12 cellular contexts compared by ENCODE assay signal in the genomic region with DNA sequence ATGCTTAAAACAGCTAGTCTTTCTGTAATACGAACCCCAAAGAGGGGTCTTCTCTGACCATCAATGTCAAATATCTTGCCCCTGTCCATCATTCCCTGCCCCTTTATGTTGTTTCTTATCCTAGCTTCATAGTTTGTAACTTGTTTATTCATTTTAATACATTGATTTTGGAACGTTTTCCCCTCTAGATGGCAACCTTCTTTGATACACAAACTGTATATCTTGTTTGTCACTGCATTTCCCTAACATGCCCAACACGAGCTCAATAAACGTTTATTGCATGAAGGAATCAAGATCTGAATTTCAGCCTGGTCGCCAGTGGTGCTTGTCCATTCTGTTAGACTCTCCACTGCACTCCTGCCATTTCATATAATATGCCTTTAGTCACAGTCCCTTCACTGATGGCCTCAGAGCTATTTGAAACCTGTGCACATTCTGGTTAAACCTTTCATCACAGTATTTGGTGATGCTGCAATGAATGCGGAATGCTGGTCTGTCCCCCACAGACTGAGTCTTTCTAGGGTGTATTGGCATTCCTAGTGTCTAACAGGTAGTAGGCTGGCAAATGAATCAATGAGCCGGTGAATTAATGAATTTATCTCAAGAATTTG. TPM values are rescaled to one million over a fixed set of nuclear protein-coding genes. Genes with fewer than 3 reads are reported as not detected.
DNase-seq lines count a peak whose midpoint lies in the region; ATAC-seq, FAIRE-seq and TF ChIP-seq lines count a peak whose summit lies in the region.
"Had no signal": no experiment of that assay in that cellular context is flagged by ENCODE, and none has a peak within 500 bp of the region (broad histone marks: within the 10 kb centered on the region; RNA-seq: fewer than 3 reads in every experiment).

No MANE protein-coding gene starts in this region.

- no peaks in the 10 kb centered on the region for H3K9me3 ChIP-seq in sigmoid colon
- H3K9me3 ChIP-seq: thoracic aorta had no signal

- no peaks in the 10 kb centered on the region for H3K27me3 Mint-ChIP-seq in chondrocyte (ENCODE audit: low read depth)
- no peaks in the 10 kb centered on the region for H3K27me3 Mint-ChIP-seq in osteocyte (ENCODE audit: unreplicated experiment)

- no peak for TF ChIP-seq POLR2A in sigmoid colon (IDR thresholded peaks at IDR 0.05)

- no peak overlapping the region for H3K27ac ChIP-seq in sigmoid colon
- H3K27ac ChIP-seq: thoracic aorta had no signal

- no peak for TF ChIP-seq EP300 in sigmoid colon (IDR thresholded peaks at IDR 0.05)

- H3K36me3 Mint-ChIP-seq in chondrocyte (ENCODE audit: low read depth) (peaks cover 8% of the 10 kb centered on the region), osteocyte (ENCODE audit: unreplicated experiment) (peaks cover 4% of the 10 kb centered on the region)

- ATAC-seq in HG03196 (IDR thresholded peaks at IDR 0.05; ENCODE audit: unreplicated experiment) (no peak), HG02840 (IDR thresholded peaks at IDR 0.05; ENCODE audit: low FRiP score, unreplicated experiment) (no peak)

- no peaks in the 10 kb centered on the region for H3K36me3 ChIP-seq in sigmoid colon
- H3K36me3 ChIP-seq: thoracic aorta had no signal

- H3K27ac Mint-ChIP-seq in chondrocyte (ENCODE audit: unreplicated experiment) (peak overlapping the region; percentile 83), osteocyte (ENCODE audit: unreplicated experiment) (peak overlapping the region; percentile 55)
- H3K27ac Mint-ChIP-seq: nephron had no signal

- H3K4me1 Mint-ChIP-seq in chondrocyte (ENCODE audit: low read depth) (peaks cover 55% of the 10 kb centered on the region), osteocyte (ENCODE audit: unreplicated experiment) (peaks cover 49% of the 10 kb centered on the region)

- no peaks in the 10 kb centered on the region for H3K27me3 ChIP-seq in sigmoid colon

- peak; percentile 94 for FAIRE-seq in G401.6 (lab: Jason Lieb, UNC)
- FAIRE-seq: small intestine had no signal

- no peak overlapping the region for H3K4me3 Mint-ChIP-seq in chondrocyte (ENCODE audit: unreplicated experiment)
- H3K4me3 Mint-ChIP-seq in osteocyte (ENCODE audit: unreplicated experiment) = no peak overlapping the region
- H3K4me3 Mint-ChIP-seq: nephron had no signal

- peaks cover 0 to 8% (median 0%) of the 10 kb centered on the region in 4 donors for H3K4me1 ChIP-seq in sigmoid colon

- peak; percentile 60 for TF ChIP-seq CTCF in chondrocyte (IDR thresholded peaks at IDR 0.05)
- TF ChIP-seq CTCF in osteocyte (IDR thresholded peaks at IDR 0.05) = peak; percentile 32
- no peak for TF ChIP-seq CTCF in sigmoid colon (IDR thresholded peaks at IDR 0.05)

- DNase-seq in NAMALWA (ENCODE audit: low spot score) (peak; percentile 28), chondrocyte (ENCODE audit: low spot score) (no peak), osteocyte (ENCODE audit: extremely low spot score, unreplicated experiment) (no peak), sigmoid colon (no peak)
- DNase-seq: head of caudate nucleus, NCI-H345, small intestine had no signal

- H3K9me3 Mint-ChIP-seq in chondrocyte (ENCODE audit: low read depth) = peaks cover 12% of the 10 kb centered on the region
- peaks cover 8% of the 10 kb centered on the region for H3K9me3 Mint-ChIP-seq in osteocyte (ENCODE audit: unreplicated experiment)

- no peak overlapping the region for H3K4me3 ChIP-seq in sigmoid colon
- H3K4me3 ChIP-seq: thoracic aorta had no signal

- WGBS in sigmoid colon, 2 donors = 41 to 67% methylated on average over 7 of the region's 7 CpGs

- intact Hi-C loops in sigmoid colon (cut with DNase I) = no loop called here

RNA-seq across cellular contexts. Expression of gene FRMD4A, which starts 55.0 kb away (rescaled TPM):
- total RNA-seq in chondrocyte (63.9 to 129 TPM (median 124 TPM) in 3 replicates), osteocyte (236 and 267 TPM in 2 replicates), sigmoid colon (10 to 100 TPM; 14.4 to 27.8 (median 21.7) TPM)
- polyA plus RNA-seq in sigmoid colon = 10 to 100 TPM in 1 of 3 donors, 1 to 10 TPM in 2; 3.0 to 13.2 (median 3.9) TPM

Comparison
In these comparisons a context has a peak if more than half of its experiments do, and no peak if none do; other contexts are left out.
1. CTCF ChIP-seq: peak in chondrocyte (single experiment) and osteocyte (single experiment); none in sigmoid colon (0 of 4).